Comparison of ENCODE assay signal across 8 cellular contexts in the genomic region with DNA sequence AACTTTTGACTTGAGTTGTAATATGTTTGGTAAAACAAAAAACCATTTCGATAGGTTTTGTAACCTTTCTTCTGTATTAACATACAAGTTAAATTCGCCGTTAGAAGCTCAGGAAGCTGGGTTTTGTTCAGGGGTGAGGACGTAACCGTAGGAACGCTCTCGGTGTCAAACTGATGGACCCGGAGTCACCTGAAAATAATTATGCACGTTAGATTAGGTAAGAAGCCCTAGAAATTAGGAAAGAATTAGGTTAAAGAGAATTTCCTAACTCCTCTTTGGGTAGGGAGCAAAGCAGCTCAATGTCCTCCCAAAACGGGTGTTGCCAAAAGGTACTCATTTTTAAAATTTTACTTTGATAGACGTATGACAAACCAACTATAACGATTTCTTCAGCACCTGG. TPM values are rescaled to one million over a fixed set of nuclear protein-coding genes. Genes with fewer than 3 reads are reported as not detected.
A peak's percentile ranks its signal among the peaks of the same experiment; 100 is the strongest.
DNase-seq lines count a peak whose midpoint lies in the region; ATAC-seq and TF ChIP-seq lines count a peak whose summit lies in the region.

No MANE protein-coding gene starts in this region.

- no peak for TF ChIP-seq CTCF in AG04449 (IDR thresholded peaks at IDR 0.05; ENCODE audit: insufficient read depth, low read length, missing control alignments)
- TF ChIP-seq CTCF in HFF-Myc (IDR thresholded peaks at IDR 0.05; ENCODE audit: low read depth, low read length, missing control alignments) = no peak
- no peak for TF ChIP-seq CTCF in MCF 10A (IDR thresholded peaks at IDR 0.05; ENCODE audit: unreplicated experiment)

- intact Hi-C loops in MCF 10A (cut with micrococcal nuclease) = loop anchor here (1.0 to 5.0 kb wide), 3 partner anchors 94 to 150 kb away; a partner anchor contains a TSS

- peaks cover 31% of the 10 kb centered on the region for H3K36me3 Mint-ChIP-seq in MCF 10A (ENCODE audit: insufficient read depth, unreplicated experiment)

- H3K4me3 ChIP-seq in AG04449 (ENCODE audit: low read depth, low read length) (peak overlapping the region; percentile 92), HFF-Myc (replicated peaks; ENCODE audit: low read depth, low read length) (peak overlapping the region; percentile 87), mucosa of stomach (ENCODE audit: low read length) (peak overlapping the region; percentile 99)

- no TSS peak for BruUV-seq in MCF 10A (replicated peaks; lab: Mats Ljungman, UMichigan)

- H3K27me3 Mint-ChIP-seq in MCF 10A (ENCODE audit: insufficient read depth, unreplicated experiment) = no peaks in the 10 kb centered on the region

- peaks cover 17% of the 10 kb centered on the region for H3K4me1 Mint-ChIP-seq in MCF 10A (ENCODE audit: insufficient read depth, unreplicated experiment)

- peak overlapping the region; percentile 87 for H3K4me3 Mint-ChIP-seq in MCF 10A (ENCODE audit: unreplicated experiment)

- CTCF ChIA-PET in AG04449 (lab: Yijun Ruan, JAX) (interaction anchor here (0.9 to 4.1 kb wide), 4 partner anchors 73 to 151 kb away, joined by 3 to 20 read pairs (median 3); a partner anchor contains a TSS), MCF 10A (lab: Yijun Ruan, JAX) (interaction anchor here (0.5 to 2.4 kb wide), 6 partner anchors 23 to 589 kb away, joined by 3 to 10 read pairs (median 3); a partner anchor contains a TSS)

- peak overlapping the region; percentile 88 for H3K27ac Mint-ChIP-seq in MCF 10A (ENCODE audit: low read depth, unreplicated experiment)

- no peaks in the 10 kb centered on the region for H3K9me3 ChIP-seq in mucosa of stomach (ENCODE audit: control insufficient read depth, low read length)

- H3K36me3 ChIP-seq in mucosa of stomach (ENCODE audit: control insufficient read depth, insufficient read depth, low read length) = no peaks in the 10 kb centered on the region

- ATAC-seq in GM18873 (IDR thresholded peaks at IDR 0.05; ENCODE audit: low FRiP score, unreplicated experiment) (no peak), HG03097 (IDR thresholded peaks at IDR 0.05; ENCODE audit: low FRiP score, unreplicated experiment) (no peak)

- H3K9me3 Mint-ChIP-seq in MCF 10A (ENCODE audit: unreplicated experiment) = no peaks in the 10 kb centered on the region

- no peaks in the 10 kb centered on the region for H3K27me3 ChIP-seq in mucosa of stomach (ENCODE audit: control insufficient read depth, insufficient read depth, low read length)

- H3K4me1 ChIP-seq in mucosa of stomach (ENCODE audit: control insufficient read depth, insufficient read depth, low read length) = no peaks in the 10 kb centered on the region

- peak overlapping the region; percentile 94 for H3K9ac ChIP-seq in mucosa of stomach (ENCODE audit: low read length)

- DNase-seq in AG04449 (ENCODE audit: low read depth, low spot score) (no peak), HFF-Myc (ENCODE audit: extremely low read depth, low read depth) (no peak), MCF 10A (ENCODE audit: unreplicated experiment) (peak; percentile 32), DMS 273 treated with DMSO at 0.1 percent for 48 hours (lab: John Stamatoyannopoulos, UW) (no peak), T-helper 9 cell (no peak)

- POLR2A ChIA-PET in AG04449 (lab: Yijun Ruan, JAX) (interaction anchor here (0.6 to 2.5 kb wide), 3 partner anchors 24 to 648 kb away, joined by 3 to 16 read pairs (median 11); a partner anchor contains a TSS), MCF 10A (lab: Yijun Ruan, JAX) (interaction anchor here (0.6 to 6.1 kb wide), 28 partner anchors 12 to 699 kb away, joined by 3 to 159 read pairs (median 5); a partner anchor contains a TSS)

RNA-seq across cellular contexts. Expression of a gene that starts 0.9 kb away (rescaled TPM):
- 50.4 and 59.4 TPM in 2 replicates for total RNA-seq in MCF 10A (2022)

RNA-seq across cellular contexts. Expression of a gene that starts 44.0 kb away (rescaled TPM):
- 7.6 and 8.5 TPM in 2 replicates for total RNA-seq in MCF 10A (2022)
